ENCODE assay signal across 9 cellular contexts in the genomic region with DNA sequence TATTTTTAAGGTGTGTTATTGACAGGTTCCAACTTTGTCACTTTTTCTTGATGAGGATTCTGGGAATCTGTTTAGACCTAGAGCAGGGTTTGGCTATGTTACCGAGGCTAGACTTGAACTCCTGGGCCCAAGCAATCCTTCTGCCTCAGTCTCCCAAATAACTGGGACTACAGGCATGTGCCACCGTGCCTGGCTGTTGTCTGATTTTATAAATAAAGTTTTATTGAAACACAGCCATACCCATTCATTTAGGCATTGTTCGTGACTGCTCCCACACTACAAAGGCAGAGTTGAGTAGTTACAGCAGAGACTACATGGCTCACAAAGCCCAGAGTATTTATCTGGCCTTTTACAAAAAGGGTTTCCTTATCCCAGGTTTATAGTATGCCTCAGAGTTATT.
"Had no signal": no experiment of that assay in that cellular context is flagged by ENCODE, and none has a peak within 500 bp of the region (broad histone marks: within the 10 kb centered on the region; RNA-seq: fewer than 3 reads in every experiment).

No MANE protein-coding gene starts in this region.

- H3K4me2 ChIP-seq: KMS-11 had no signal

- H3K9me3 ChIP-seq: HAP-1 had no signal

- H3K4me3 ChIP-seq: GM23248, HAP-1 had no signal

- H2AFZ ChIP-seq: GM23248 had no signal

- H3K9ac ChIP-seq: GM23248, KMS-11 had no signal

- DNase-seq: GM23248, GOT3, H7, IMR-90, Karpas-422, KBM-7 had no signal

- H3K27ac ChIP-seq: GM23248, HL-60, KMS-11 had no signal

- H3K4me1 ChIP-seq: HAP-1 had no signal
